8 cellular contexts compared by ENCODE assay signal in genomic region chr12:53701518-53702264, GRCh38. TPM values are rescaled to one million over a fixed set of nuclear protein-coding genes. Genes with fewer than 3 reads are reported as not detected.
DNase-seq lines count a peak whose midpoint lies in the region; ATAC-seq and TF ChIP-seq lines count a peak whose summit lies in the region.

No MANE protein-coding gene starts in this region.

- no peak overlapping the region for H3K27ac ChIP-seq in lower lobe of right lung

- peak; percentile 93 for TF ChIP-seq CTCF in lower lobe of right lung (IDR thresholded peaks at IDR 0.05)

- H3K9me3 ChIP-seq in lower lobe of right lung, result no peaks in the 10 kb centered on the region

- ATAC-seq in HG02610 (IDR thresholded peaks at IDR 0.05; ENCODE audit: unreplicated experiment) (peak; percentile 76), lower lobe of right lung (peak; percentile 91 to 95), HG03135 (IDR thresholded peaks at IDR 0.05; ENCODE audit: unreplicated experiment) (no peak)

- no peak overlapping the region for H3K4me3 ChIP-seq in lower lobe of right lung

- intact Hi-C loops in lower lobe of right lung (cut with DNase I), result loop anchor here (5.0 kb wide), 1 partner anchor 46 kb away; no protein-coding TSS in a partner anchor

- no peaks in the 10 kb centered on the region for H3K36me3 ChIP-seq in lower lobe of right lung

- peak; percentile 13 for DNase-seq in DMS 273 treated with DMSO at 0.1 percent for 48 hours (lab: John Stamatoyannopoulos, UW)
- peak; percentile 77 for DNase-seq in NCI-H69 (lab: John Stamatoyannopoulos, UW)
- DNase-seq in activated CD4-positive, alpha-beta T cell treated with anti-CD3 and anti-CD28 coated beads, Interleukin-2, amount 50 U/mL, for 48 hours, result peak; percentile 82 to 86
- DNase-seq in dermis blood vessel endothelial cell, result peak; percentile 82
- DNase-seq in lower lobe of right lung, result peak; percentile 84
- peak; percentile 49 for DNase-seq in stimulated activated CD8-positive, alpha-beta memory T cell treated with anti-CD3 and anti-CD28 coated beads, Interleukin-12 subunit alpha, Interleukin-12 subunit beta, amount 100 ng/mL, for 4 hours (ENCODE audit: low read depth)

- H3K27me3 ChIP-seq in lower lobe of right lung (ENCODE audit: low read depth), result peaks cover 60% of the 10 kb centered on the region

- H3K4me1 ChIP-seq in lower lobe of right lung, result peaks cover 6% of the 10 kb centered on the region

RNA-seq across cellular contexts. Expression of gene CALCOCO1, which starts 25.6 kb away (rescaled TPM):
- total RNA-seq in dermis blood vessel endothelial cell, result 87.6 and 98.4 TPM in 2 replicates
- 212 TPM for total RNA-seq in lower lobe of right lung

RNA-seq across cellular contexts. Expression of gene ATP5MC2, which starts 25.8 kb away (rescaled TPM):
- total RNA-seq in dermis blood vessel endothelial cell (130 and 195 TPM in 2 replicates), lower lobe of right lung (264 TPM)

RNA-seq across cellular contexts. Expression of gene CISTR, which starts 50.1 kb away (rescaled TPM):
- total RNA-seq in dermis blood vessel endothelial cell, result not detected in 2 replicates
- not detected for total RNA-seq in lower lobe of right lung

Comparison
In these comparisons a context has a peak if more than half of its experiments do, and no peak if none do; other contexts are left out.
1. DNase-seq: peak in every context shown above with its lines; median percentile 84 in activated CD4-positive, alpha-beta T cell treated with anti-CD3 and anti-CD28 coated beads, Interleukin-2, amount 50 U/mL, for 48 hours; 84 in lower lobe of right lung; 82 in dermis blood vessel endothelial cell; 77 in NCI-H69; 49 in stimulated activated CD8-positive, alpha-beta memory T cell treated with anti-CD3 and anti-CD28 coated beads, Interleukin-12 subunit alpha, Interleukin-12 subunit beta, amount 100 ng/mL, for 4 hours; 13 in DMS 273 treated with DMSO at 0.1 percent for 48 hours.